ENCODE assay signal across 14 cellular contexts in genomic region chr7:71133232-71133622, GRCh38. TPM values are rescaled to one million over a fixed set of nuclear protein-coding genes. Genes with fewer than 3 reads are reported as not detected.
DNase-seq lines count a peak whose midpoint lies in the region; ATAC-seq and TF ChIP-seq lines count a peak whose summit lies in the region.
"Had no signal": no experiment of that assay in that cellular context is flagged by ENCODE, and none has a peak within 500 bp of the region (broad histone marks: within the 10 kb centered on the region; RNA-seq: fewer than 3 reads in every experiment).

No MANE protein-coding gene starts in this region.

- H3K27me3 ChIP-seq in esophagus (ENCODE audit: control insufficient read depth in 1 of 2, insufficient read depth in 2 of 2, low read length in 2 of 2) = peaks cover 0 to 8% of the 10 kb centered on the region in 2 donors

- ATAC-seq in activated CD8-positive, alpha-beta memory T cell treated with anti-CD3 and anti-CD28 coated beads, Interleukin-2, amount 10 ng/mL, durations not matched to agents 7 days and 5 days = no peak
- ATAC-seq: A549 had no signal

- TF ChIP-seq CTCF in nephron progenitor cell (IDR thresholded peaks at IDR 0.05) = no peak
- no peak for TF ChIP-seq CTCF in type B pancreatic cell (conservative IDR thresholded peaks at IDR 0.05)

- CTCF ChIA-PET in activated CD8-positive, alpha-beta memory T cell treated with anti-CD3 and anti-CD28 coated beads, Interleukin-2, amount 10 ng/mL, durations not matched to agents 7 days and 5 days (lab: Charles Lee) = no interaction called here

- H3K36me3 Mint-ChIP-seq in activated CD8-positive, alpha-beta memory T cell treated with anti-CD3 and anti-CD28 coated beads, Interleukin-2, amount 10 ng/mL, durations not matched to agents 7 days and 5 days = peaks cover 4% of the 10 kb centered on the region
- no peaks in the 10 kb centered on the region for H3K36me3 Mint-ChIP-seq in nephron progenitor cell (ENCODE audit: low read depth)
- no peaks in the 10 kb centered on the region for H3K36me3 Mint-ChIP-seq in type B pancreatic cell

- peak overlapping the region; percentile 46 to 51 for H3K4me3 ChIP-seq in esophagus (ENCODE audit: low read depth in 1 of 2, low read length in 2 of 2)
- H3K4me3 ChIP-seq: A549 had no signal

- no peaks in the 10 kb centered on the region for H3K4me1 Mint-ChIP-seq in activated CD8-positive, alpha-beta memory T cell treated with anti-CD3 and anti-CD28 coated beads, Interleukin-2, amount 10 ng/mL, durations not matched to agents 7 days and 5 days
- H3K4me1 Mint-ChIP-seq in nephron progenitor cell = peaks cover 22% of the 10 kb centered on the region
- H3K4me1 Mint-ChIP-seq in type B pancreatic cell (ENCODE audit: unreplicated experiment) = peaks cover 7% of the 10 kb centered on the region

- no peak overlapping the region for H3K27ac ChIP-seq in esophagus (ENCODE audit: low read depth in 2 of 2, low read length in 1 of 2)
- H3K27ac ChIP-seq: A549 had no signal

- H3K36me3 ChIP-seq in esophagus (ENCODE audit: control insufficient read depth in 2 of 2, insufficient read depth in 2 of 2, low read length in 1 of 2) = no peaks in the 10 kb centered on the region

- no peak overlapping the region for H3K4me3 Mint-ChIP-seq in activated CD8-positive, alpha-beta memory T cell treated with anti-CD3 and anti-CD28 coated beads, Interleukin-2, amount 10 ng/mL, durations not matched to agents 7 days and 5 days
- H3K4me3 Mint-ChIP-seq in nephron progenitor cell (peak overlapping the region; percentile 79), type B pancreatic cell (peak overlapping the region; percentile 87)

- H3K4me1 ChIP-seq in esophagus (ENCODE audit: control insufficient read depth in 2 of 2, insufficient read depth in 2 of 2, low read length in 1 of 2) = peaks cover 0 to 2% of the 10 kb centered on the region in 2 donors
- H3K4me1 ChIP-seq: A549 had no signal

- 15 to 23% methylated on average over 17 of the region's 17 CpGs for WGBS in esophagus, 2 donors

- H3K9me3 Mint-ChIP-seq in activated CD8-positive, alpha-beta memory T cell treated with anti-CD3 and anti-CD28 coated beads, Interleukin-2, amount 10 ng/mL, durations not matched to agents 7 days and 5 days (ENCODE audit: low read depth) = no peaks in the 10 kb centered on the region
- H3K9me3 Mint-ChIP-seq in nephron progenitor cell (no peaks in the 10 kb centered on the region), type B pancreatic cell (no peaks in the 10 kb centered on the region)

- DNase-seq in activated CD8-positive, alpha-beta memory T cell treated with anti-CD3 and anti-CD28 coated beads, Interleukin-2, amount 10 ng/mL, durations not matched to agents 7 days and 5 days = no peak
- DNase-seq in activated CD8-positive, alpha-beta memory T cell treated with anti-CD3 and anti-CD28 coated beads for 24 hours = no peak
- DNase-seq in nephron progenitor cell (peak; percentile 18), type B pancreatic cell (ENCODE audit: extremely low spot score, unreplicated experiment) (no peak), NCI-H748 (lab: John Stamatoyannopoulos, UW; ENCODE audit: unreplicated experiment) (no peak), NCI-H1436 (lab: John Stamatoyannopoulos, UW) (no peak)
- no peak for DNase-seq in stimulated activated CD4-positive, alpha-beta T cell treated with anti-CD3 and anti-CD28 coated beads, Interleukin-4, amount 100 ng/mL, for 24 hours
- DNase-seq: activated CD4-positive, alpha-beta T cell treated with anti-CD3 and anti-CD28 coated beads for 48 hours; COR-L47; NCI-H510A had no signal

- peak overlapping the region; percentile 57 for H3K27ac Mint-ChIP-seq in activated CD8-positive, alpha-beta memory T cell treated with anti-CD3 and anti-CD28 coated beads, Interleukin-2, amount 10 ng/mL, durations not matched to agents 7 days and 5 days
- no peak overlapping the region for H3K27ac Mint-ChIP-seq in nephron progenitor cell
- H3K27ac Mint-ChIP-seq in type B pancreatic cell = peak overlapping the region; percentile 37

- peaks cover 24% of the 10 kb centered on the region for H3K27me3 Mint-ChIP-seq in activated CD8-positive, alpha-beta memory T cell treated with anti-CD3 and anti-CD28 coated beads, Interleukin-2, amount 10 ng/mL, durations not matched to agents 7 days and 5 days
- peaks cover 86% of the 10 kb centered on the region for H3K27me3 Mint-ChIP-seq in nephron progenitor cell (ENCODE audit: low read depth, poor library complexity)
- peaks cover 52% of the 10 kb centered on the region for H3K27me3 Mint-ChIP-seq in type B pancreatic cell

- H3K9me3 ChIP-seq in esophagus (ENCODE audit: control insufficient read depth in 2 of 2, insufficient read depth in 1 of 2, low read depth in 1 of 2, low read length in 1 of 2) = peaks cover 0 to 2% of the 10 kb centered on the region in 2 donors

RNA-seq across cellular contexts. Expression of gene GALNT17, which starts 1.3 kb away (rescaled TPM):
- total RNA-seq in activated CD8-positive, alpha-beta memory T cell treated with anti-CD3 and anti-CD28 coated beads, Interleukin-2, amount 10 ng/mL, durations not matched to agents 7 days and 5 days = not detected
- 1 to 10 TPM; 1.7 to 6.1 TPM for polyA plus RNA-seq in esophagus
- 20.2 and 21.9 TPM in 2 replicates for total RNA-seq in type B pancreatic cell (ENCODE audit: low replicate concordance)
- total RNA-seq: RPMI7951; T-helper 2 cell treated with Interferon-gamma antibody and Interleukin-4, amounts not matched to agents 100 ng/mL and 5 ng/mL, for 36 hours had no signal
- polyA plus RNA-seq: A549 had no signal

Comparison
In these comparisons a context has a peak if more than half of its experiments do, and no peak if none do; other contexts are left out.
1. RNA of gene GALNT17, which starts 1.3 kb away (total RNA-seq): 20.2 to 21.9 TPM in type B pancreatic cell; not detected in activated CD8-positive, alpha-beta memory T cell treated with anti-CD3 and anti-CD28 coated beads, Interleukin-2, amount 10 ng/mL, durations not matched to agents 7 days and 5 days; every median in the first group is over 10 times any median in the second.